ENCODE assay signal across 18 cellular contexts in genomic region chr1:156868341-156868740, GRCh38. TPM values are rescaled to one million over a fixed set of nuclear protein-coding genes. Genes with fewer than 3 reads are reported as not detected.
DNase-seq lines count a peak whose midpoint lies in the region; ATAC-seq and TF ChIP-seq lines count a peak whose summit lies in the region.
"Had no signal": no experiment of that assay in that cellular context is flagged by ENCODE, and none has a peak within 500 bp of the region (broad histone marks: within the 10 kb centered on the region; RNA-seq: fewer than 3 reads in every experiment).

No MANE protein-coding gene starts in this region.

- H3K9me3 ChIP-seq in psoas muscle (no peaks in the 10 kb centered on the region), mucosa of descending colon (no peaks in the 10 kb centered on the region)
- H3K9me3 ChIP-seq: SJSA1 had no signal

- peak; percentile 57 for DNase-seq in Right ventricle myocardium inferior (ENCODE audit: missing footprints)
- DNase-seq in left ventricle myocardium superior: no peak
- peak; percentile 57 for DNase-seq in NCI-H1694 treated with DMSO at 0.1 percent for 48 hours (lab: John Stamatoyannopoulos, UW)
- peak; percentile 9 to 49 for DNase-seq in psoas muscle
- no peak for DNase-seq in mucosa of descending colon
- DNase-seq: AML-193; CD4-positive, CD25-positive, alpha-beta regulatory T cell; H9; KBM-7; NCI-H1048; NCI-H146; NCI-H510A; SW 1271 had no signal

- no peak overlapping the region for H3K27ac ChIP-seq in psoas muscle
- H3K27ac ChIP-seq: HL-60, SJSA1 had no signal

- no peaks in the 10 kb centered on the region for H3K4me1 ChIP-seq in psoas muscle
- H3K4me1 ChIP-seq in mucosa of descending colon (ENCODE audit: low read depth): no peaks in the 10 kb centered on the region

- peaks cover 10% of the 10 kb centered on the region for H3K27me3 Mint-ChIP-seq in activated T-helper 17 cell treated with anti-CD3 and anti-CD28 coated beads, Interleukin-2, amount 50 U/mL, for 72 hours

- ATAC-seq in Right ventricle myocardium inferior (no peak), left ventricle myocardium superior (no peak), psoas muscle (no peak), HG03442 (IDR thresholded peaks at IDR 0.05; ENCODE audit: unreplicated experiment) (no peak), mucosa of descending colon (no peak), SK-N-SH treated with all-trans-retinoic acid at 6 μM for 48 hours (no peak)
- ATAC-seq in activated T-helper 17 cell treated with anti-CD3 and anti-CD28 coated beads, Interleukin-2, amount 50 U/mL, for 72 hours (replicated peaks): no peak

- H3K36me3 Mint-ChIP-seq in activated T-helper 17 cell treated with anti-CD3 and anti-CD28 coated beads, Interleukin-2, amount 50 U/mL, for 72 hours (ENCODE audit: low read depth): no peaks in the 10 kb centered on the region
- H3K36me3 Mint-ChIP-seq: CD4-positive, CD25-positive, alpha-beta regulatory T cell had no signal

- no peaks in the 10 kb centered on the region for H3K36me3 ChIP-seq in psoas muscle (ENCODE audit: insufficient read depth in 1 of 2, low read depth in 1 of 2)
- H3K36me3 ChIP-seq in mucosa of descending colon (ENCODE audit: low read depth): no peaks in the 10 kb centered on the region
- H3K36me3 ChIP-seq: SJSA1 had no signal

- no peaks in the 10 kb centered on the region for H3K9me3 Mint-ChIP-seq in activated T-helper 17 cell treated with anti-CD3 and anti-CD28 coated beads, Interleukin-2, amount 50 U/mL, for 72 hours
- H3K9me3 Mint-ChIP-seq: H9 had no signal

- H3K4me3 Mint-ChIP-seq in activated T-helper 17 cell treated with anti-CD3 and anti-CD28 coated beads, Interleukin-2, amount 50 U/mL, for 72 hours: no peak overlapping the region
- H3K4me3 Mint-ChIP-seq: CD4-positive, CD25-positive, alpha-beta regulatory T cell; H9 had no signal

- H3K4me3 ChIP-seq in psoas muscle: no peak overlapping the region
- H3K4me3 ChIP-seq in mucosa of descending colon: no peak overlapping the region
- H3K4me3 ChIP-seq: SJSA1 had no signal

- intact Hi-C loops in Right ventricle myocardium inferior (cut with DNase I) (no loop called here), left ventricle myocardium superior (cut with micrococcal nuclease) (no loop called here), psoas muscle (cut with DNase I) (no loop called here), mucosa of descending colon (cut with DNase I, micrococcal nuclease) (no loop called here)

- 49 to 56% (median 55%) methylated on average over 12 to 13 of the region's 13 CpGs for WGBS in psoas muscle, 3 donors

- TF ChIP-seq CTCF in psoas muscle (IDR thresholded peaks at IDR 0.05) (no peak), mucosa of descending colon (IDR thresholded peaks at IDR 0.05) (no peak)

- H3K4me1 Mint-ChIP-seq in activated T-helper 17 cell treated with anti-CD3 and anti-CD28 coated beads, Interleukin-2, amount 50 U/mL, for 72 hours: peaks cover 27% of the 10 kb centered on the region

- peak overlapping the region; percentile 33 for H3K27ac Mint-ChIP-seq in activated T-helper 17 cell treated with anti-CD3 and anti-CD28 coated beads, Interleukin-2, amount 50 U/mL, for 72 hours
- H3K27ac Mint-ChIP-seq: CD4-positive, CD25-positive, alpha-beta regulatory T cell had no signal

- peaks cover 0 to 13% (median 0%) of the 10 kb centered on the region in 3 donors for H3K27me3 ChIP-seq in psoas muscle (ENCODE audit: insufficient read depth in 3 of 3, low read length in 2 of 3)

TF ChIP-seq in SK-N-SH treated with all-trans-retinoic acid at 6 μM for 48 hours, 23 proteins besides CTCF, POLR2A, EP300 and RAD21:
- TF ChIP-seq ESRRG (CRISPR knock-in tag; IDR thresholded peaks at IDR 0.05) (no peak), PATZ1 (CRISPR knock-in tag; IDR thresholded peaks at IDR 0.05; ENCODE audit: borderline replicate concordance) (no peak)

RNA-seq across cellular contexts. Expression of gene NTRK1, which starts 7.7 kb away (rescaled TPM):
- 2.4 TPM for total RNA-seq in Right ventricle myocardium inferior
- total RNA-seq in left ventricle myocardium superior: 0.69 TPM
- total RNA-seq in activated T-helper 17 cell treated with anti-CD3 and anti-CD28 coated beads, Interleukin-2, amount 50 U/mL, for 72 hours: 10 to 100 TPM in 1 of 2 donors, 1 to 10 TPM in 1; 2.5 to 13.3 TPM
- total RNA-seq in psoas muscle: under 1 TPM; 0.16 to 0.92 (median 0.44) TPM
- under 1 TPM; 0.07 to 0.65 (median 0.58) TPM for polyA plus RNA-seq in psoas muscle
- total RNA-seq in mucosa of descending colon: 1 to 10 TPM in 1 of 3 donors, under 1 TPM in 2; 0.67 to 1.3 (median 0.79) TPM
- total RNA-seq: SJSA1 had no signal

RNA-seq across cellular contexts. Expression of gene INSRR, which starts 9.4 kb away (rescaled TPM):
- total RNA-seq in Right ventricle myocardium inferior (0.46 TPM), left ventricle myocardium superior (0.72 TPM), psoas muscle (under 1 TPM in 1 of 4 donors, not detected in 3; 0.07 TPM), mucosa of descending colon (under 1 TPM in 2 of 3 donors, not detected in 1; 0.06 to 0.09 TPM)
- total RNA-seq in activated T-helper 17 cell treated with anti-CD3 and anti-CD28 coated beads, Interleukin-2, amount 50 U/mL, for 72 hours: under 1 TPM; 0.04 to 0.66 TPM
- under 1 TPM in 1 of 3 donors, not detected in 2; under 0.01 TPM for polyA plus RNA-seq in psoas muscle
- total RNA-seq: H9, SJSA1 had no signal
- polyA plus RNA-seq: CD4-positive, CD25-positive, alpha-beta regulatory T cell had no signal

RNA-seq across cellular contexts. Expression of gene PEAR1, which starts 25.2 kb away (rescaled TPM):
- total RNA-seq in Right ventricle myocardium inferior (8.1 TPM), left ventricle myocardium superior (8.2 TPM), psoas muscle (1 to 10 TPM; 3.8 to 7.3 (median 4.1) TPM), mucosa of descending colon (1 to 10 TPM; 2.3 to 7.2 (median 4.6) TPM)
- total RNA-seq in activated T-helper 17 cell treated with anti-CD3 and anti-CD28 coated beads, Interleukin-2, amount 50 U/mL, for 72 hours: not detected
- polyA plus RNA-seq in psoas muscle: 1 to 10 TPM; 2.1 to 4.6 (median 2.6) TPM
- polyA plus RNA-seq: CD4-positive, CD25-positive, alpha-beta regulatory T cell had no signal

RNA-seq across cellular contexts. Expression of gene SH2D2A, which starts 51.7 kb away (rescaled TPM):
- total RNA-seq in Right ventricle myocardium inferior (2.2 TPM), left ventricle myocardium superior (1.0 TPM), psoas muscle (under 1 TPM; 0.37 to 0.82 (median 0.60) TPM), mucosa of descending colon (1 to 10 TPM; 2.9 to 3.3 (median 3.1) TPM)
- 100 to 1,000 TPM; 173 to 257 TPM for total RNA-seq in activated T-helper 17 cell treated with anti-CD3 and anti-CD28 coated beads, Interleukin-2, amount 50 U/mL, for 72 hours
- under 1 TPM in 2 of 3 donors, not detected in 1; 0.25 to 0.26 TPM for polyA plus RNA-seq in psoas muscle
- total RNA-seq: SJSA1 had no signal

RNA-seq across cellular contexts. Expression of gene LRRC71, which starts 52.1 kb away (rescaled TPM):
- not detected for total RNA-seq in Right ventricle myocardium inferior
- 0.17 TPM for total RNA-seq in left ventricle myocardium superior
- not detected for total RNA-seq in activated T-helper 17 cell treated with anti-CD3 and anti-CD28 coated beads, Interleukin-2, amount 50 U/mL, for 72 hours
- total RNA-seq in psoas muscle: not detected
- polyA plus RNA-seq in psoas muscle: under 1 TPM in 2 of 3 donors, not detected in 1; 0.03 TPM
- not detected for total RNA-seq in mucosa of descending colon
- total RNA-seq: CD4-positive, CD25-positive, alpha-beta regulatory T cell; H9; SJSA1 had no signal
- polyA plus RNA-seq: CD4-positive, CD25-positive, alpha-beta regulatory T cell had no signal

Comparison
In these comparisons a context has a peak if more than half of its experiments do, and no peak if none do; other contexts are left out.
1. DNase-seq: peak in Right ventricle myocardium inferior (single experiment), NCI-H1694 treated with DMSO at 0.1 percent for 48 hours (single experiment) and psoas muscle (2 of 2); none in left ventricle myocardium superior (single experiment) and mucosa of descending colon (0 of 3).